Comparison of ENCODE assay signal across 30 cellular contexts in the genomic region with DNA sequence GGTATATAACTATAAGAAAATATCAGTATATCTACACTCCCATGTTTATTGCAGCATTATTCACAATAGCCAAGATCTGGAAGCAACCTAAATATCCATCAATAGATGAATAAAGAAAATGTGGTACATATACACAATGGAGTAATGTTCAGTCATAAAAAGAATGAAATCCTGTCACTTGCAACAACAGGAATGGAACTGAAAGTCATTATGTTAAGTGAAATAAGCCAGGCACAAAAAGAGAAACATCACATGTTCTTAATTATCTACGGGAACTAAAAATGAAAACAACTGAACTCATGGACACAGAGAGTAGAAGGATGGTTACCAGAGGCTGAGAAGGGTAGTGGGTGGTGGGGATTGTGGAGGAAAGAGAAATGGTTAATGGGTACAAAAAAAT.
"Had no signal": no experiment of that assay in that cellular context is flagged by ENCODE, and none has a peak within 500 bp of the region (broad histone marks: within the 10 kb centered on the region; RNA-seq: fewer than 3 reads in every experiment).

No MANE protein-coding gene starts in this region.

- H3K27me3 ChIP-seq: dorsolateral prefrontal cortex, foreskin keratinocyte, gastroesophageal sphincter, heart left ventricle, hepatocyte, left lung, neural progenitor cell, right atrium auricular region, suprapubic skin, thyroid gland, vagina had no signal

- H3K4me1 Mint-ChIP-seq: naive thymus-derived CD4-positive, alpha-beta T cell; nephron; neural progenitor cell; stimulated activated naive CD8-positive, alpha-beta T cell treated with anti-CD3 and anti-CD28 coated beads, Interleukin-15, amount 100 ng/mL, for 72 hours had no signal

- H3K4me3 Mint-ChIP-seq: naive thymus-derived CD4-positive, alpha-beta T cell; nephron; neural progenitor cell; stimulated activated naive CD8-positive, alpha-beta T cell treated with anti-CD3 and anti-CD28 coated beads, Interleukin-15, amount 100 ng/mL, for 72 hours had no signal

- H2AFZ ChIP-seq: hepatocyte, neural progenitor cell, parathyroid adenoma had no signal

- H3K36me3 Mint-ChIP-seq: naive thymus-derived CD4-positive, alpha-beta T cell had no signal

- H3K4me2 ChIP-seq: hepatocyte, neural progenitor cell, smooth muscle cell had no signal

- H3K4me1 ChIP-seq: foreskin keratinocyte, gastroesophageal sphincter, heart left ventricle, left lung, neural progenitor cell, parathyroid adenoma, prostate gland, right atrium auricular region, suprapubic skin, thyroid gland, vagina had no signal

- H3K27me3 Mint-ChIP-seq: stimulated activated naive CD8-positive, alpha-beta T cell treated with anti-CD3 and anti-CD28 coated beads, Interleukin-15, amount 100 ng/mL, for 72 hours had no signal

- H3K9ac ChIP-seq: neural progenitor cell, parathyroid adenoma had no signal

- H3K36me3 ChIP-seq: gastroesophageal sphincter, heart left ventricle, left lung, neural progenitor cell, prostate gland, right atrium auricular region, suprapubic skin, thyroid gland, vagina had no signal

- H3K27ac ChIP-seq: dorsolateral prefrontal cortex, epithelial cell of prostate, foreskin keratinocyte, gastroesophageal sphincter, heart left ventricle, hepatocyte, left lung, neural progenitor cell, parathyroid adenoma, prostate gland, right atrium auricular region, suprapubic skin, thyroid gland, vagina had no signal

- H3K27ac Mint-ChIP-seq: naive thymus-derived CD4-positive, alpha-beta T cell; nephron; neural progenitor cell; stimulated activated naive CD8-positive, alpha-beta T cell treated with anti-CD3 and anti-CD28 coated beads, Interleukin-15, amount 100 ng/mL, for 72 hours had no signal

- H3K9me3 ChIP-seq: prostate gland, right atrium auricular region, vagina had no signal

- DNase-seq: dorsolateral prefrontal cortex; effector CD4-positive, alpha-beta T cell; foreskin keratinocyte; heart left ventricle; left cardiac atrium; left lung; mesenchymal stem cell; midbrain; naive thymus-derived CD4-positive, alpha-beta T cell; stimulated activated CD4-positive, alpha-beta T cell treated with anti-CD3 and anti-CD28 coated beads, Interleukin-12 subunit alpha, Interleukin-12 subunit beta, amount 100 ng/mL, for 4 hours; stimulated activated CD4-positive, alpha-beta T cell treated with anti-CD3 and anti-CD28 coated beads, Interleukin-1b, Interleukin-23, amount 100 ng/mL, for 48 hours; stimulated activated CD4-positive, alpha-beta T cell treated with anti-CD3 and anti-CD28 coated beads, Interleukin-4, amount 100 ng/mL, for 1 hour; stimulated activated CD8-positive, alpha-beta memory T cell treated with anti-CD3 and anti-CD28 coated beads, Interleukin-4, amount 100 ng/mL, for 48 hours; stimulated activated naive CD4-positive, alpha-beta T cell; stimulated activated naive CD8-positive, alpha-beta T cell treated with anti-CD3 and anti-CD28 coated beads, Interleukin-15, amount 100 ng/mL, for 72 hours; thyroid gland; trophoblast cell had no signal

- H3K79me2 ChIP-seq: hepatocyte, parathyroid adenoma had no signal

- ATAC-seq: esophagus mucosa; foreskin keratinocyte; gastroesophageal sphincter; heart left ventricle; left cardiac atrium; left lung; naive thymus-derived CD4-positive, alpha-beta T cell; sciatic nerve; stimulated activated naive CD8-positive, alpha-beta T cell treated with anti-CD3 and anti-CD28 coated beads, Interleukin-15, amount 100 ng/mL, for 72 hours had no signal

- H3K4me3 ChIP-seq: dorsolateral prefrontal cortex, gastroesophageal sphincter, heart left ventricle, hepatocyte, left lung, neural progenitor cell, prostate gland, right atrium auricular region, smooth muscle cell, suprapubic skin, thyroid gland, vagina had no signal
